6 cellular contexts compared by ENCODE assay signal in genomic region chr2:95380731-95381130, GRCh38.
"Had no signal": no experiment of that assay in that cellular context is flagged by ENCODE, and none has a peak within 500 bp of the region (broad histone marks: within the 10 kb centered on the region; RNA-seq: fewer than 3 reads in every experiment).

No MANE protein-coding gene starts in this region.

- ATAC-seq: HepG2 had no signal

- H3K36me3 Mint-ChIP-seq: IgD-negative memory B cell had no signal

- H3K4me3 ChIP-seq: GM23248 had no signal

- H3K9me3 Mint-ChIP-seq: IgD-negative memory B cell had no signal

- H3K27ac ChIP-seq: GM23248 had no signal

- H3K27ac Mint-ChIP-seq: IgD-negative memory B cell had no signal

- DNase-seq: GM23248, GOT3, H7, HCEC 1CT had no signal

- H3K4me3 Mint-ChIP-seq: IgD-negative memory B cell had no signal
